Comparison of ENCODE assay signal across 8 cellular contexts in genomic region chrX:38668788-38669187, GRCh38.
"Had no signal": no experiment of that assay in that cellular context is flagged by ENCODE, and none has a peak within 500 bp of the region (broad histone marks: within the 10 kb centered on the region; RNA-seq: fewer than 3 reads in every experiment).

No MANE protein-coding gene starts in this region.

- H2AFZ ChIP-seq: GM23248 had no signal

- H3K9me3 Mint-ChIP-seq: HFFc6 had no signal

- H3K9me3 ChIP-seq: HAP-1 had no signal

- DNase-seq: GM23248, GOT3, H7, HFFc6, IMR-90 had no signal

- H3K27ac ChIP-seq: GM23248, HL-60 had no signal

- H3K36me3 ChIP-seq: HAP-1 had no signal

- H3K4me3 ChIP-seq: GM23248, HAP-1 had no signal

- ATAC-seq: HCT116 had no signal

- H3K27ac Mint-ChIP-seq: HFFc6 had no signal

- H3K4me1 ChIP-seq: HAP-1 had no signal

- H3K9ac ChIP-seq: GM23248 had no signal
